ENCODE assay signal across 13 cellular contexts in genomic region chr2:190607014-190607597, GRCh38. TPM values are rescaled to one million over a fixed set of nuclear protein-coding genes. Genes with fewer than 3 reads are reported as not detected.
DNase-seq lines count a peak whose midpoint lies in the region; ATAC-seq, FAIRE-seq and TF ChIP-seq lines count a peak whose summit lies in the region.
"Had no signal": no experiment of that assay in that cellular context is flagged by ENCODE, and none has a peak within 500 bp of the region (broad histone marks: within the 10 kb centered on the region; RNA-seq: fewer than 3 reads in every experiment).

No MANE protein-coding gene starts in this region.

- H3K4me2 ChIP-seq in A549 = peak overlapping the region; percentile 87

- H3K27me3 ChIP-seq in heart right ventricle (no peaks in the 10 kb centered on the region), body of pancreas (no peaks in the 10 kb centered on the region)
- H3K27me3 ChIP-seq: testis had no signal

- H3K4me3 ChIP-seq in A549 (peak overlapping the region; percentile 33; the same call in 2 of the 3 replicates), heart right ventricle (no peak overlapping the region), body of pancreas (no peak overlapping the region)
- H3K4me3 ChIP-seq: testis had no signal

- H3K4me1 ChIP-seq in A549 (peaks cover 47% of the 10 kb centered on the region), heart right ventricle (peaks cover 0 to 35% (median 5%) of the 10 kb centered on the region in 9 donors), body of pancreas (no peaks in the 10 kb centered on the region)

- no peak for FAIRE-seq in A549 (lab: Jason Lieb, UNC)
- FAIRE-seq: G401.6 had no signal

- H3K36me3 ChIP-seq in heart right ventricle (no peaks in the 10 kb centered on the region), body of pancreas (replicated peaks in 1 of 2; ENCODE audit: insufficient read depth in 1 of 2, low read depth in 2 of 2) (no peaks in the 10 kb centered on the region)

- ATAC-seq in A549 (peak; percentile 76 to 81), HG02571 (IDR thresholded peaks at IDR 0.05; ENCODE audit: unreplicated experiment) (peak; percentile 73), heart right ventricle (peak; percentile 27 to 80 (median 63)), body of pancreas (no peak), HG03571 (IDR thresholded peaks at IDR 0.05; ENCODE audit: unreplicated experiment) (no peak)

- H3K27ac ChIP-seq in A549 (peak overlapping the region; percentile 88 to 93), RWPE1 (peak overlapping the region; percentile 96), heart right ventricle (peak overlapping the region in 4 of 10 donors; percentile 12 to 29 (median 18)), body of pancreas (no peak overlapping the region)
- H3K27ac ChIP-seq: testis had no signal

- POLR2A ChIA-PET in A549 (lab: Yijun Ruan, JAX) = interaction anchor here (1.5 kb wide), 1 partner anchor 79 kb away, joined by 3 read pairs; no protein-coding TSS in a partner anchor
- POLR2A ChIA-PET in RWPE1 (lab: Yijun Ruan, JAX; ENCODE audit: low non-redundant PET) = interaction anchor here (0.6 kb wide), 1 partner anchor 203 kb away, joined by 4 read pairs; no protein-coding TSS in a partner anchor

- no peak for TF ChIP-seq POLR2A in A549 (IDR thresholded peaks at IDR 0.05; ENCODE audit: low read length)
- TF ChIP-seq POLR2A in body of pancreas (IDR thresholded peaks at IDR 0.05) = no peak

- no peak; a peak in 1 of 5 replicates for TF ChIP-seq EP300 in A549 (IDR thresholded peaks at IDR 0.05)

- DNase-seq in A549 (ENCODE audit: low read depth in 1 of 2, low spot score in 1 of 2) (peak in 1 of 2 experiments; percentile 61), RWPE1 (ENCODE audit: low spot score) (peak; percentile 56), heart right ventricle (peak in 1 of 2 donors; percentile 14), body of pancreas (no peak), 8988T (no peak)
- no peak for DNase-seq in NK-92 treated with Interleukin-12 subunit alpha and Interleukin-12 subunit beta, amount 100 ng/mL, for 24 hours (lab: John Stamatoyannopoulos, UW)
- DNase-seq: activated CD4-positive, alpha-beta T cell treated with anti-CD3 and anti-CD28 coated beads, Interleukin-2, amount 10 ng/mL, durations not matched to agents 24 days and 14 days; glutamatergic neuron; GOT3; testis had no signal

- H3K9me3 ChIP-seq in A549 = no peaks in the 10 kb centered on the region
- peaks cover 0 to 10% (median 0%) of the 10 kb centered on the region in 11 donors for H3K9me3 ChIP-seq in heart right ventricle
- no peaks in the 10 kb centered on the region for H3K9me3 ChIP-seq in body of pancreas
- H3K9me3 ChIP-seq: testis had no signal

- CTCF ChIA-PET in A549 (lab: Yijun Ruan, JAX) = interaction anchor here (0.8 to 1.5 kb wide), 6 partner anchors 18 to 96 kb away, joined by 3 to 5 read pairs (median 3); no protein-coding TSS in a partner anchor
- CTCF ChIA-PET in RWPE1 (lab: Yijun Ruan, JAX) = interaction anchor here (0.6 kb wide), 1 partner anchor 759 kb away, joined by 3 read pairs; no protein-coding TSS in a partner anchor

- no peak for TF ChIP-seq CTCF in A549 (IDR thresholded peaks at IDR 0.05)
- TF ChIP-seq CTCF in RWPE1 (conservative IDR thresholded peaks at IDR 0.05; ENCODE audit: low read depth) = no peak
- TF ChIP-seq CTCF in heart right ventricle (IDR thresholded peaks at IDR 0.05) = no peak
- no peak for TF ChIP-seq CTCF in body of pancreas (IDR thresholded peaks at IDR 0.05)

- no peak for TF ChIP-seq RAD21 in A549 (conservative IDR thresholded peaks at IDR 0.05 in 1 of 2, IDR thresholded peaks at IDR 0.05 in 1 of 2)

- WGBS in A549 (ENCODE audit: missing lambda C conversion rate) = 34% methylated on average over 4 of the region's 4 CpGs
- WGBS in heart right ventricle, 2 donors = 36 to 39% methylated on average over 4 of the region's 4 CpGs
- 46 to 67% methylated on average over 4 of the region's 4 CpGs for WGBS in body of pancreas, 2 donors

- intact Hi-C loops in heart right ventricle (cut with DNase I) (no loop called here), body of pancreas (cut with DNase I) (no loop called here)

TF ChIP-seq in A549, 52 proteins besides CTCF, POLR2A, EP300 and RAD21:
- TF ChIP-seq EHF (CRISPR knock-in tag; IDR thresholded peaks at IDR 0.05) (no peak), NFE2L2 (conservative IDR thresholded peaks at IDR 0.05; ENCODE audit: low read length) (no peak), MAZ (IDR thresholded peaks at IDR 0.05; ENCODE audit: borderline replicate concordance, low read depth, low read length) (no peak), PBX3 (IDR thresholded peaks at IDR 0.05) (no peak)
TF ChIP-seq in A549: peak in this region for 0.

RNA-seq across cellular contexts. Expression of gene NAB1, which starts 41.8 kb away (rescaled TPM):
- polyA plus RNA-seq in A549 (2011; rRNA removed) (55.6 and 67.3 TPM in 2 replicates), A549 (2017; fragmentation: RNase III; extraction: RNeasy Plus Mini Kit Qiagen cat#74134 plus additional on column Dnase treatment) (31.8 to 37.8 TPM (median 37.6 TPM) in 3 replicates), heart right ventricle (10 to 100 TPM in 1 of 2 donors, 1 to 10 TPM in 1; 9.3 to 18.9 TPM)
- polyA plus RNA-seq in A549 (2012; cell fraction: cytosol; rRNA removed) = 16.7 and 17.6 TPM in 2 replicates
- 15.7 and 20.3 TPM in 2 replicates for polyA plus RNA-seq in A549 (2012; cell fraction: nucleus; rRNA removed)
- polyA minus RNA-seq in A549 (2011; rRNA and poly(A)+ RNA removed) = 60.9 and 70.4 TPM in 2 replicates
- total RNA-seq in heart right ventricle (10 to 100 TPM; 22.7 to 41.5 (median 28.4) TPM), body of pancreas (10 to 100 TPM; 19.8 to 30.1 TPM)

Comparison
In these comparisons a context has a peak if more than half of its experiments do, and no peak if none do; other contexts are left out.
1. ATAC-seq: peak in A549 (2 of 2), HG02571 (single experiment) and heart right ventricle (8 of 8); none in body of pancreas (single experiment) and HG03571 (single experiment).
2. H3K27ac ChIP-seq: peak in A549 (2 of 2) and RWPE1 (single experiment); none in body of pancreas (0 of 4).